In genomic region chr2:128425731-128426620, GRCh38 we compare ENCODE assay signal across 1 cellular context.
TF ChIP-seq lines count a peak whose summit lies in the region.

No MANE protein-coding gene starts in this region.

TF ChIP-seq in HepG2, 621 proteins besides CTCF, POLR2A, EP300 and RAD21 (continued from another document):
- TF ChIP-seq STAT6 (CRISPR knock-in tag; IDR thresholded peaks at IDR 0.05; ENCODE audit: borderline replicate concordance), result no peak
- TF ChIP-seq SMAD1 (CRISPR knock-in tag; IDR thresholded peaks at IDR 0.05; ENCODE audit: borderline replicate concordance, low read depth), result no peak
- TF ChIP-seq, protein P1, sequence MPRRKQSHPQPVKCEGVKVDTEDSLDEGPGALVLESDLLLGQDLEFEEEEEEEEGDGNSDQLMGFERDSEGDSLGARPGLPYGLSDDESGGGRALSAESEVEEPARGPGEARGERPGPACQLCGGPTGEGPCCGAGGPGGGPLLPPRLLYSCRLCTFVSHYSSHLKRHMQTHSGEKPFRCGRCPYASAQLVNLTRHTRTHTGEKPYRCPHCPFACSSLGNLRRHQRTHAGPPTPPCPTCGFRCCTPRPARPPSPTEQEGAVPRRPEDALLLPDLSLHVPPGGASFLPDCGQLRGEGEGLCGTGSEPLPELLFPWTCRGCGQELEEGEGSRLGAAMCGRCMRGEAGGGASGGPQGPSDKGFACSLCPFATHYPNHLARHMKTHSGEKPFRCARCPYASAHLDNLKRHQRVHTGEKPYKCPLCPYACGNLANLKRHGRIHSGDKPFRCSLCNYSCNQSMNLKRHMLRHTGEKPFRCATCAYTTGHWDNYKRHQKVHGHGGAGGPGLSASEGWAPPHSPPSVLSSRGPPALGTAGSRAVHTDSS (CRISPR knock-in tag; conservative IDR thresholded peaks at IDR 0.05), result no peak
